ENCODE assay signal across 2 cellular contexts in the genomic region with DNA sequence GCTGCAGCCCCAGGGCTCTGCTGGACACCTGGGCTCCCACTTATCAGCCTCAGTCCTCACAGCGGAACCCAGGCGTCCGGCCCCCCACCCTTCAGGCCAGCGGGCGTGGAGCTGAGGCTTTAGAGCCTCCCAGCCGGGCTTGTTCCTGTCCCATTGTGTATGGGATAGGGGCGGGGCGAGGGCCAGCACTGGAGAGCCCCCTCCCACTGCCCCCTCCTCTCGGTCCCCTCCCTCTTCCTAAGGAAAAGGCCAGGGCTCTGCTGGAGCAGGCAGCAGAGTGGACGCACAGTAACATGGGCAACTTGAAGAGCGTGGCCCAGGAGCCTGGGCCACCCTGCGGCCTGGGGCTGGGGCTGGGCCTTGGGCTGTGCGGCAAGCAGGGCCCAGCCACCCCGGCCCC.
TF ChIP-seq lines count a peak whose summit lies in the region.

No MANE protein-coding gene starts in this region.

TF ChIP-seq in SK-N-SH, 30 proteins besides CTCF, POLR2A, EP300 and RAD21 (continued from another document):
- no peak for TF ChIP-seq CHD2 (IDR thresholded peaks at IDR 0.05; ENCODE audit: low read length, partially characterized antibody)
- no peak for TF ChIP-seq JUND (IDR thresholded peaks at IDR 0.05)
- TF ChIP-seq FOSL2 (IDR thresholded peaks at IDR 0.05; ENCODE audit: borderline replicate concordance, low read depth): no peak
- no peak for TF ChIP-seq MXI1 (IDR thresholded peaks at IDR 0.05; ENCODE audit: low read depth, low read length)
- no peak for TF ChIP-seq NRF1 (IDR thresholded peaks at IDR 0.05; ENCODE audit: low read depth, low read length)
- TF ChIP-seq RCOR1 (IDR thresholded peaks at IDR 0.05; ENCODE audit: low read length): no peak
- TF ChIP-seq, protein P1, sequence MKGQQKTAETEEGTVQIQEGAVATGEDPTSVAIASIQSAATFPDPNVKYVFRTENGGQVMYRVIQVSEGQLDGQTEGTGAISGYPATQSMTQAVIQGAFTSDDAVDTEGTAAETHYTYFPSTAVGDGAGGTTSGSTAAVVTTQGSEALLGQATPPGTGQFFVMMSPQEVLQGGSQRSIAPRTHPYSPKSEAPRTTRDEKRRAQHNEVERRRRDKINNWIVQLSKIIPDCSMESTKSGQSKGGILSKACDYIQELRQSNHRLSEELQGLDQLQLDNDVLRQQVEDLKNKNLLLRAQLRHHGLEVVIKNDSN (IDR thresholded peaks at IDR 0.05; ENCODE audit: borderline replicate concordance, low read depth): no peak
- TF ChIP-seq SIN3A (IDR thresholded peaks at IDR 0.05; ENCODE audit: borderline replicate concordance, low read depth, low read length): no peak
- no peak for TF ChIP-seq RFX5 (IDR thresholded peaks at IDR 0.05; ENCODE audit: low read length)
- TF ChIP-seq ELF1 (IDR thresholded peaks at IDR 0.05): no peak
- TF ChIP-seq, protein P2, sequence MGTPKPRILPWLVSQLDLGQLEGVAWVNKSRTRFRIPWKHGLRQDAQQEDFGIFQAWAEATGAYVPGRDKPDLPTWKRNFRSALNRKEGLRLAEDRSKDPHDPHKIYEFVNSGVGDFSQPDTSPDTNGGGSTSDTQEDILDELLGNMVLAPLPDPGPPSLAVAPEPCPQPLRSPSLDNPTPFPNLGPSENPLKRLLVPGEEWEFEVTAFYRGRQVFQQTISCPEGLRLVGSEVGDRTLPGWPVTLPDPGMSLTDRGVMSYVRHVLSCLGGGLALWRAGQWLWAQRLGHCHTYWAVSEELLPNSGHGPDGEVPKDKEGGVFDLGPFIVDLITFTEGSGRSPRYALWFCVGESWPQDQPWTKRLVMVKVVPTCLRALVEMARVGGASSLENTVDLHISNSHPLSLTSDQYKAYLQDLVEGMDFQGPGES (IDR thresholded peaks at IDR 0.05; ENCODE audit: low read depth, low read length): no peak
- TF ChIP-seq, protein P3, sequence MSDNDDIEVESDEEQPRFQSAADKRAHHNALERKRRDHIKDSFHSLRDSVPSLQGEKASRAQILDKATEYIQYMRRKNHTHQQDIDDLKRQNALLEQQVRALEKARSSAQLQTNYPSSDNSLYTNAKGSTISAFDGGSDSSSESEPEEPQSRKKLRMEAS (IDR thresholded peaks at IDR 0.05; ENCODE audit: low read depth): no peak
- no peak for TF ChIP-seq GABPA (IDR thresholded peaks at IDR 0.05; ENCODE audit: low read depth)
- TF ChIP-seq FOXM1 (IDR thresholded peaks at IDR 0.05; ENCODE audit: low read depth): no peak
- no peak for TF ChIP-seq TAF1 (IDR thresholded peaks at IDR 0.05; ENCODE audit: borderline replicate concordance, low read depth, low read length)
- TF ChIP-seq TCF12 (IDR thresholded peaks at IDR 0.05): no peak

TF ChIP-seq in SK-N-SH treated with all-trans-retinoic acid at 6 μM for 48 hours, 23 proteins besides CTCF, POLR2A, EP300 and RAD21 (continued from another document):
- TF ChIP-seq, protein P4, sequence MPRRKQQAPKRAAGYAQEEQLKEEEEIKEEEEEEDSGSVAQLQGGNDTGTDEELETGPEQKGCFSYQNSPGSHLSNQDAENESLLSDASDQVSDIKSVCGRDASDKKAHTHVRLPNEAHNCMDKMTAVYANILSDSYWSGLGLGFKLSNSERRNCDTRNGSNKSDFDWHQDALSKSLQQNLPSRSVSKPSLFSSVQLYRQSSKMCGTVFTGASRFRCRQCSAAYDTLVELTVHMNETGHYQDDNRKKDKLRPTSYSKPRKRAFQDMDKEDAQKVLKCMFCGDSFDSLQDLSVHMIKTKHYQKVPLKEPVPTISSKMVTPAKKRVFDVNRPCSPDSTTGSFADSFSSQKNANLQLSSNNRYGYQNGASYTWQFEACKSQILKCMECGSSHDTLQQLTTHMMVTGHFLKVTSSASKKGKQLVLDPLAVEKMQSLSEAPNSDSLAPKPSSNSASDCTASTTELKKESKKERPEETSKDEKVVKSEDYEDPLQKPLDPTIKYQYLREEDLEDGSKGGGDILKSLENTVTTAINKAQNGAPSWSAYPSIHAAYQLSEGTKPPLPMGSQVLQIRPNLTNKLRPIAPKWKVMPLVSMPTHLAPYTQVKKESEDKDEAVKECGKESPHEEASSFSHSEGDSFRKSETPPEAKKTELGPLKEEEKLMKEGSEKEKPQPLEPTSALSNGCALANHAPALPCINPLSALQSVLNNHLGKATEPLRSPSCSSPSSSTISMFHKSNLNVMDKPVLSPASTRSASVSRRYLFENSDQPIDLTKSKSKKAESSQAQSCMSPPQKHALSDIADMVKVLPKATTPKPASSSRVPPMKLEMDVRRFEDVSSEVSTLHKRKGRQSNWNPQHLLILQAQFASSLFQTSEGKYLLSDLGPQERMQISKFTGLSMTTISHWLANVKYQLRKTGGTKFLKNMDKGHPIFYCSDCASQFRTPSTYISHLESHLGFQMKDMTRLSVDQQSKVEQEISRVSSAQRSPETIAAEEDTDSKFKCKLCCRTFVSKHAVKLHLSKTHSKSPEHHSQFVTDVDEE (CRISPR knock-in tag; IDR thresholded peaks at IDR 0.05): no peak
- TF ChIP-seq GLIS3 (CRISPR knock-in tag; IDR thresholded peaks at IDR 0.05) (no peak), ZC3H10 (CRISPR knock-in tag; IDR thresholded peaks at IDR 0.05) (no peak), TCF4 (CRISPR knock-in tag; IDR thresholded peaks at IDR 0.05; ENCODE audit: borderline replicate concordance) (no peak)
- TF ChIP-seq, protein P5, sequence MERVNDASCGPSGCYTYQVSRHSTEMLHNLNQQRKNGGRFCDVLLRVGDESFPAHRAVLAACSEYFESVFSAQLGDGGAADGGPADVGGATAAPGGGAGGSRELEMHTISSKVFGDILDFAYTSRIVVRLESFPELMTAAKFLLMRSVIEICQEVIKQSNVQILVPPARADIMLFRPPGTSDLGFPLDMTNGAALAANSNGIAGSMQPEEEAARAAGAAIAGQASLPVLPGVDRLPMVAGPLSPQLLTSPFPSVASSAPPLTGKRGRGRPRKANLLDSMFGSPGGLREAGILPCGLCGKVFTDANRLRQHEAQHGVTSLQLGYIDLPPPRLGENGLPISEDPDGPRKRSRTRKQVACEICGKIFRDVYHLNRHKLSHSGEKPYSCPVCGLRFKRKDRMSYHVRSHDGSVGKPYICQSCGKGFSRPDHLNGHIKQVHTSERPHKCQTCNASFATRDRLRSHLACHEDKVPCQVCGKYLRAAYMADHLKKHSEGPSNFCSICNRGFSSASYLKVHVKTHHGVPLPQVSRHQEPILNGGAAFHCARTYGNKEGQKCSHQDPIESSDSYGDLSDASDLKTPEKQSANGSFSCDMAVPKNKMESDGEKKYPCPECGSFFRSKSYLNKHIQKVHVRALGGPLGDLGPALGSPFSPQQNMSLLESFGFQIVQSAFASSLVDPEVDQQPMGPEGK (CRISPR knock-in tag; IDR thresholded peaks at IDR 0.05; ENCODE audit: borderline replicate concordance): no peak
- TF ChIP-seq, protein P6, sequence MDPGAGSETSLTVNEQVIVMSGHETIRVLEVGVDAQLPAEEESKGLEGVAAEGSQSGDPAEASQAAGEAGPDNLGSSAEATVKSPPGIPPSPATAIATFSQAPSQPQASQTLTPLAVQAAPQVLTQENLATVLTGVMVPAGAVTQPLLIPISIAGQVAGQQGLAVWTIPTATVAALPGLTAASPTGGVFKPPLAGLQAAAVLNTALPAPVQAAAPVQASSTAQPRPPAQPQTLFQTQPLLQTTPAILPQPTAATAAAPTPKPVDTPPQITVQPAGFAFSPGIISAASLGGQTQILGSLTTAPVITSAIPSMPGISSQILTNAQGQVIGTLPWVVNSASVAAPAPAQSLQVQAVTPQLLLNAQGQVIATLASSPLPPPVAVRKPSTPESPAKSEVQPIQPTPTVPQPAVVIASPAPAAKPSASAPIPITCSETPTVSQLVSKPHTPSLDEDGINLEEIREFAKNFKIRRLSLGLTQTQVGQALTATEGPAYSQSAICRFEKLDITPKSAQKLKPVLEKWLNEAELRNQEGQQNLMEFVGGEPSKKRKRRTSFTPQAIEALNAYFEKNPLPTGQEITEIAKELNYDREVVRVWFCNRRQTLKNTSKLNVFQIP (CRISPR knock-in tag; IDR thresholded peaks at IDR 0.05; ENCODE audit: borderline replicate concordance, low read depth): no peak
